Comparison of ENCODE assay signal across 30 cellular contexts in the genomic region with DNA sequence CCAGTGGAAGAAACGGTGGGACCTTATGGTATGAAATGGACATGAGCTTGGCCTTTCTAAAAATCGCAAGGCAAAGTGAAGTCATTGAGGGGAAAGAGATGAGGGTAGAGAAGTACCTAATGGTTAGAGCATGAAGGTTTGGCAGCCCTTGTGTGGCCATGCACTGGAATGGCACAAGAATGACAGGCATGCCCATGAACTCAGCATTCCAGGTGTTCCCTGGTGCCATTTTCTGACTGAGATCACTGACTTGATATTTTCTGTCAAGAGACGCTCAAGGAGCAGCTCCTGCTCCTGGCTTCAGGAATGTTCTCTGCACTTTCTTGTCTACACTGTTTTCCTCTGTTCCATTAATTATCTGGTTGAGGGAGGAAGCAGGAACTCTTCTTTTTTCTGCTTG.
"Had no signal": no experiment of that assay in that cellular context is flagged by ENCODE, and none has a peak within 500 bp of the region (broad histone marks: within the 10 kb centered on the region; RNA-seq: fewer than 3 reads in every experiment).

No MANE protein-coding gene starts in this region.

- DNase-seq: activated CD4-positive, alpha-beta memory T cell treated with anti-CD3 and anti-CD28 coated beads for 36 hours; activated CD4-positive, alpha-beta T cell treated with anti-CD3 and anti-CD28 coated beads for 36 hours; activated CD4-positive, alpha-beta T cell treated with anti-CD3 and anti-CD28 coated beads, Interleukin-2, amount 10 ng/mL, durations not matched to agents 24 days and 14 days; activated CD4-positive, CD25-positive, alpha-beta regulatory T cell; activated CD4-positive, CD25-positive, alpha-beta regulatory T cell treated with anti-CD3 and anti-CD28 coated beads, Interleukin-2, amount 50 U/mL, for 72 hours; activated CD8-positive, alpha-beta memory T cell treated with anti-CD3 and anti-CD28 coated beads, Interleukin-2, amount 10 ng/mL, durations not matched to agents 7 days and 5 days; activated CD8-positive, alpha-beta memory T cell treated with anti-CD3 and anti-CD28 coated beads, Interleukin-2, amount 50 U/mL, for 4 hours; activated CD8-positive, alpha-beta T cell treated with anti-CD3 and anti-CD28 coated beads, Interleukin-2, amount 10 ng/mL, durations not matched to agents 7 days and 5 days; activated gamma-delta T cell; activated naive CD4-positive, alpha-beta T cell; activated naive CD4-positive, alpha-beta T cell treated with anti-CD3 and anti-CD28 coated beads, Interleukin-2, amount 10 ng/mL, durations not matched to agents 7 days and 5 days; activated naive CD8-positive, alpha-beta T cell treated with anti-CD3 and anti-CD28 coated beads, Interleukin-2, amount 10 ng/mL, durations not matched to agents 7 days and 5 days; activated T-cell treated with anti-CD3 and anti-CD28 coated beads, Interleukin-2, amount 50 U/mL, for 1 hour; activated T-cell treated with anti-CD3 and anti-CD28 coated beads, Interleukin-2, amount 50 U/mL, for 72 hours; brain microvascular endothelial cell; dermis blood vessel endothelial cell; effector CD4-positive, alpha-beta T cell; effector memory CD8-positive, alpha-beta T cell; erythroblast; foreskin keratinocyte; gastrocnemius medialis; glutamatergic neuron; heart left ventricle; T-helper 2 cell had no signal

- ATAC-seq: activated CD4-positive, alpha-beta T cell treated with anti-CD3 and anti-CD28 coated beads for 36 hours; activated CD8-positive, alpha-beta memory T cell treated with anti-CD3 and anti-CD28 coated beads, Interleukin-2, amount 10 ng/mL, durations not matched to agents 7 days and 5 days; activated CD8-positive, alpha-beta T cell treated with anti-CD3 and anti-CD28 coated beads, Interleukin-2, amount 10 ng/mL, durations not matched to agents 7 days and 5 days; activated naive CD4-positive, alpha-beta T cell treated with anti-CD3 and anti-CD28 coated beads, Interleukin-2, amount 50 U/mL, for 72 hours; activated T-cell treated with anti-CD3 and anti-CD28 coated beads, Interleukin-2, amount 50 U/mL, for 72 hours; effector memory CD8-positive, alpha-beta T cell; foreskin keratinocyte; gastrocnemius medialis; heart left ventricle had no signal

- H3K4me3 Mint-ChIP-seq: activated CD4-positive, alpha-beta memory T cell treated with anti-CD3 and anti-CD28 coated beads for 36 hours; activated CD4-positive, alpha-beta T cell treated with anti-CD3 and anti-CD28 coated beads for 36 hours; activated CD4-positive, alpha-beta T cell treated with anti-CD3 and anti-CD28 coated beads, Interleukin-2, amount 10 ng/mL, durations not matched to agents 24 days and 14 days; activated CD8-positive, alpha-beta memory T cell treated with anti-CD3 and anti-CD28 coated beads, Interleukin-2, amount 10 ng/mL, durations not matched to agents 7 days and 5 days; activated CD8-positive, alpha-beta T cell treated with anti-CD3 and anti-CD28 coated beads, Interleukin-2, amount 10 ng/mL, durations not matched to agents 7 days and 5 days; activated naive CD4-positive, alpha-beta T cell treated with anti-CD3 and anti-CD28 coated beads, Interleukin-2, amount 10 ng/mL, durations not matched to agents 7 days and 5 days; activated naive CD8-positive, alpha-beta T cell treated with anti-CD3 and anti-CD28 coated beads, Interleukin-2, amount 10 ng/mL, durations not matched to agents 7 days and 5 days; activated T-cell treated with anti-CD3 and anti-CD28 coated beads, Interleukin-2, amount 50 U/mL, for 72 hours; central memory CD8-positive, alpha-beta T cell; effector memory CD8-positive, alpha-beta T cell had no signal

- H3K9me3 ChIP-seq: ascending aorta, esophagus muscularis mucosa, gastrocnemius medialis had no signal

- H3K27me3 ChIP-seq: ascending aorta, brain microvascular endothelial cell, esophagus muscularis mucosa, foreskin keratinocyte, gastrocnemius medialis, heart left ventricle had no signal

- H3K27ac Mint-ChIP-seq: activated CD4-positive, alpha-beta memory T cell treated with anti-CD3 and anti-CD28 coated beads for 36 hours; activated CD4-positive, alpha-beta T cell treated with anti-CD3 and anti-CD28 coated beads for 36 hours; activated CD4-positive, alpha-beta T cell treated with anti-CD3 and anti-CD28 coated beads, Interleukin-2, amount 10 ng/mL, durations not matched to agents 24 days and 14 days; activated CD8-positive, alpha-beta memory T cell treated with anti-CD3 and anti-CD28 coated beads, Interleukin-2, amount 10 ng/mL, durations not matched to agents 7 days and 5 days; activated CD8-positive, alpha-beta T cell treated with anti-CD3 and anti-CD28 coated beads, Interleukin-2, amount 10 ng/mL, durations not matched to agents 7 days and 5 days; activated naive CD4-positive, alpha-beta T cell treated with anti-CD3 and anti-CD28 coated beads, Interleukin-2, amount 10 ng/mL, durations not matched to agents 7 days and 5 days; activated naive CD4-positive, alpha-beta T cell treated with anti-CD3 and anti-CD28 coated beads, Interleukin-2, amount 50 U/mL, for 72 hours; activated naive CD8-positive, alpha-beta T cell treated with anti-CD3 and anti-CD28 coated beads, Interleukin-2, amount 10 ng/mL, durations not matched to agents 7 days and 5 days; activated T-cell treated with anti-CD3 and anti-CD28 coated beads, Interleukin-2, amount 50 U/mL, for 72 hours; effector memory CD8-positive, alpha-beta T cell had no signal

- H3K27ac ChIP-seq: ascending aorta, brain microvascular endothelial cell, coronary artery, esophagus muscularis mucosa, foreskin keratinocyte, gastrocnemius medialis, heart left ventricle had no signal

- H3K4me1 ChIP-seq: ascending aorta, esophagus muscularis mucosa, gastrocnemius medialis had no signal

- H3K4me3 ChIP-seq: ascending aorta, coronary artery, esophagus muscularis mucosa, gastrocnemius medialis, heart left ventricle had no signal

- H3K9me3 Mint-ChIP-seq: activated naive CD8-positive, alpha-beta T cell treated with anti-CD3 and anti-CD28 coated beads, Interleukin-2, amount 10 ng/mL, durations not matched to agents 7 days and 5 days had no signal

- H3K36me3 ChIP-seq: ascending aorta, brain microvascular endothelial cell, esophagus muscularis mucosa, gastrocnemius medialis, heart left ventricle had no signal

- H3K27me3 Mint-ChIP-seq: activated CD4-positive, alpha-beta memory T cell treated with anti-CD3 and anti-CD28 coated beads for 36 hours; activated CD4-positive, alpha-beta T cell treated with anti-CD3 and anti-CD28 coated beads for 36 hours; activated CD4-positive, alpha-beta T cell treated with anti-CD3 and anti-CD28 coated beads, Interleukin-2, amount 10 ng/mL, durations not matched to agents 24 days and 14 days; activated CD8-positive, alpha-beta memory T cell treated with anti-CD3 and anti-CD28 coated beads, Interleukin-2, amount 10 ng/mL, durations not matched to agents 7 days and 5 days; activated naive CD4-positive, alpha-beta T cell treated with anti-CD3 and anti-CD28 coated beads, Interleukin-2, amount 10 ng/mL, durations not matched to agents 7 days and 5 days; activated naive CD8-positive, alpha-beta T cell treated with anti-CD3 and anti-CD28 coated beads, Interleukin-2, amount 10 ng/mL, durations not matched to agents 7 days and 5 days; central memory CD8-positive, alpha-beta T cell; effector memory CD8-positive, alpha-beta T cell had no signal

- H3K36me3 Mint-ChIP-seq: activated CD4-positive, alpha-beta memory T cell treated with anti-CD3 and anti-CD28 coated beads for 36 hours; activated CD8-positive, alpha-beta memory T cell treated with anti-CD3 and anti-CD28 coated beads, Interleukin-2, amount 10 ng/mL, durations not matched to agents 7 days and 5 days; activated naive CD4-positive, alpha-beta T cell treated with anti-CD3 and anti-CD28 coated beads, Interleukin-2, amount 10 ng/mL, durations not matched to agents 7 days and 5 days; activated naive CD4-positive, alpha-beta T cell treated with anti-CD3 and anti-CD28 coated beads, Interleukin-2, amount 50 U/mL, for 72 hours; activated naive CD8-positive, alpha-beta T cell treated with anti-CD3 and anti-CD28 coated beads, Interleukin-2, amount 10 ng/mL, durations not matched to agents 7 days and 5 days had no signal

- FAIRE-seq: bronchial epithelial cell had no signal

- H3K4me1 Mint-ChIP-seq: activated CD8-positive, alpha-beta memory T cell treated with anti-CD3 and anti-CD28 coated beads, Interleukin-2, amount 10 ng/mL, durations not matched to agents 7 days and 5 days; activated naive CD4-positive, alpha-beta T cell treated with anti-CD3 and anti-CD28 coated beads, Interleukin-2, amount 10 ng/mL, durations not matched to agents 7 days and 5 days; central memory CD8-positive, alpha-beta T cell had no signal
